In genomic region chr5:147369742-147370374, GRCh38 we compare ENCODE assay signal across 9 cellular contexts.
A peak's percentile ranks its signal among the peaks of the same experiment; 100 is the strongest.
DNase-seq lines count a peak whose midpoint lies in the region; ATAC-seq and TF ChIP-seq lines count a peak whose summit lies in the region.
"Had no signal": no experiment of that assay in that cellular context is flagged by ENCODE, and none has a peak within 500 bp of the region (broad histone marks: within the 10 kb centered on the region; RNA-seq: fewer than 3 reads in every experiment).

No MANE protein-coding gene starts in this region.

- H3K4me3 ChIP-seq in astrocyte of the cerebellum (ENCODE audit: low read depth, low read length): no peak overlapping the region
- no peak overlapping the region for H3K4me3 ChIP-seq in lung

- no peak for ATAC-seq in lung (ENCODE audit: insufficient read depth, low FRiP score)
- no peak for ATAC-seq in HG03439 (IDR thresholded peaks at IDR 0.05; ENCODE audit: unreplicated experiment)
- no peak for ATAC-seq in GM21390 (IDR thresholded peaks at IDR 0.05; ENCODE audit: unreplicated experiment)
- no peak for ATAC-seq in natural killer cell

- H3K4me1 ChIP-seq in lung (ENCODE audit: control insufficient read depth in 2 of 2, insufficient read depth in 2 of 2, low read length in 2 of 2): no peaks in the 10 kb centered on the region

- no peaks in the 10 kb centered on the region for H3K9me3 Mint-ChIP-seq in CD14-positive monocyte
- H3K9me3 Mint-ChIP-seq in natural killer cell: peaks cover 2% of the 10 kb centered on the region in 2 donors
- H3K9me3 Mint-ChIP-seq: activated CD4-positive, alpha-beta memory T cell treated with anti-CD3 and anti-CD28 coated beads for 36 hours had no signal

- peak; percentile 39 for TF ChIP-seq CTCF in CD14-positive monocyte (IDR thresholded peaks at IDR 0.05)
- TF ChIP-seq CTCF in astrocyte of the cerebellum (IDR thresholded peaks at IDR 0.05; ENCODE audit: low read depth, low read length, missing control alignments): peak; percentile 54
- peak; percentile 21 for TF ChIP-seq CTCF in lung (IDR thresholded peaks at IDR 0.05; ENCODE audit: control extremely low read depth, extremely low read depth)
- no peak for TF ChIP-seq CTCF in natural killer cell (IDR thresholded peaks at IDR 0.05)

- DNase-seq in CD14-positive monocyte (ENCODE audit: low spot score) (no peak), LoVo (ENCODE audit: low spot score) (peak; percentile 14), astrocyte of the cerebellum (ENCODE audit: low read depth) (no peak), lung (ENCODE audit: low spot score) (no peak), islet precursor cell (no peak), natural killer cell (no peak)
- DNase-seq: activated CD4-positive, alpha-beta memory T cell treated with anti-CD3 and anti-CD28 coated beads for 36 hours had no signal

- H3K9me3 ChIP-seq in lung (ENCODE audit: control insufficient read depth in 2 of 2, insufficient read depth in 1 of 2, low read length in 1 of 2): no peaks in the 10 kb centered on the region

- no peaks in the 10 kb centered on the region for H3K36me3 ChIP-seq in lung (ENCODE audit: control insufficient read depth in 2 of 2, insufficient read depth in 2 of 2, low read length in 2 of 2)

- in situ Hi-C loops in astrocyte of the cerebellum (cut with HindIII; ENCODE audit: low sequenced_read_pairs): no loop called here

- intact Hi-C loops in CD14-positive monocyte (cut with micrococcal nuclease): no loop called here
- intact Hi-C loops in natural killer cell (cut with micrococcal nuclease): no loop called here

- no peaks in the 10 kb centered on the region for H3K36me3 Mint-ChIP-seq in CD14-positive monocyte
- H3K36me3 Mint-ChIP-seq in natural killer cell: no peaks in the 10 kb centered on the region
- H3K36me3 Mint-ChIP-seq: activated CD4-positive, alpha-beta memory T cell treated with anti-CD3 and anti-CD28 coated beads for 36 hours had no signal

- H3K27me3 Mint-ChIP-seq in CD14-positive monocyte (ENCODE audit: low read depth in 3 of 3): peaks cover 0 to 3% (median 2%) of the 10 kb centered on the region in 3 donors
- H3K27me3 Mint-ChIP-seq in natural killer cell (ENCODE audit: low read depth in 2 of 2): peaks cover 4 to 5% of the 10 kb centered on the region in 2 donors

- H3K27ac ChIP-seq in lung (ENCODE audit: low read depth in 1 of 2, low read length in 1 of 2): no peak overlapping the region

- H3K27ac Mint-ChIP-seq in CD14-positive monocyte: no peak overlapping the region
- H3K27ac Mint-ChIP-seq in natural killer cell: no peak overlapping the region
- H3K27ac Mint-ChIP-seq: activated CD4-positive, alpha-beta memory T cell treated with anti-CD3 and anti-CD28 coated beads for 36 hours had no signal

- 50 to 59% methylated on average over 2 of the region's 2 CpGs for WGBS in lung, 2 donors

- no peaks in the 10 kb centered on the region for H3K27me3 ChIP-seq in lung (ENCODE audit: control insufficient read depth, insufficient read depth)

- H3K4me1 Mint-ChIP-seq in CD14-positive monocyte: peaks cover 3% of the 10 kb centered on the region
- no peaks in the 10 kb centered on the region for H3K4me1 Mint-ChIP-seq in natural killer cell

- H3K4me3 Mint-ChIP-seq in CD14-positive monocyte (no peak overlapping the region), natural killer cell (no peak overlapping the region)
- H3K4me3 Mint-ChIP-seq: activated CD4-positive, alpha-beta memory T cell treated with anti-CD3 and anti-CD28 coated beads for 36 hours had no signal
